In genomic region chr12:4991801-4992200, GRCh38 we compare ENCODE assay signal across 25 cellular contexts. TPM values are rescaled to one million over a fixed set of nuclear protein-coding genes. Genes with fewer than 3 reads are reported as not detected.
"Had no signal": no experiment of that assay in that cellular context is flagged by ENCODE, and none has a peak within 500 bp of the region (broad histone marks: within the 10 kb centered on the region; RNA-seq: fewer than 3 reads in every experiment).

No MANE protein-coding gene starts in this region.

- H3K36me3 ChIP-seq: SJSA1 had no signal

- H2AFZ ChIP-seq: PC-9 had no signal

- ATAC-seq: Panc1, Right ventricle myocardium inferior had no signal

- H3K27ac ChIP-seq: KMS-11, PC-9, RWPE1, SJSA1 had no signal

- FAIRE-seq: RCC 7860 had no signal

- DNase-seq: Karpas-422, MM.1S, MV-4-11, NCI-H1694 treated with DMSO at 0.1 percent for 48 hours, NCI-H2171, NCI-H226, NCI-H510A treated with DMSO at 0.1 percent for 48 hours, NCI-H524 treated with DMSO at 0.1 percent for 48 hours, NCI-H526 treated with DMSO at 0.1 percent for 48 hours, PC-9, SHP77, SIG-M5, SK-N-SH, SW 1271 had no signal

- H3K4me1 ChIP-seq: SJSA1 had no signal

- H3K9me3 ChIP-seq: SJSA1, SK-N-SH had no signal

- H3K9me2 ChIP-seq: SK-N-SH had no signal

- H3K4me2 ChIP-seq: KMS-11, PC-9, SK-N-SH had no signal

- H3K9ac ChIP-seq: KMS-11, SK-N-SH had no signal

- H3K4me3 ChIP-seq: PC-9, SJSA1 had no signal

RNA-seq across cellular contexts. Expression of gene KCNA5, which starts 51.9 kb away (rescaled TPM):
- total RNA-seq: LHCN-M2, MCF 10A, NCI-H460, OCI-LY7, PC-9, RPMI7951, SJSA1 had no signal
- polyA plus RNA-seq: SK-N-SH had no signal
